35 cellular contexts compared by ENCODE assay signal in the genomic region with DNA sequence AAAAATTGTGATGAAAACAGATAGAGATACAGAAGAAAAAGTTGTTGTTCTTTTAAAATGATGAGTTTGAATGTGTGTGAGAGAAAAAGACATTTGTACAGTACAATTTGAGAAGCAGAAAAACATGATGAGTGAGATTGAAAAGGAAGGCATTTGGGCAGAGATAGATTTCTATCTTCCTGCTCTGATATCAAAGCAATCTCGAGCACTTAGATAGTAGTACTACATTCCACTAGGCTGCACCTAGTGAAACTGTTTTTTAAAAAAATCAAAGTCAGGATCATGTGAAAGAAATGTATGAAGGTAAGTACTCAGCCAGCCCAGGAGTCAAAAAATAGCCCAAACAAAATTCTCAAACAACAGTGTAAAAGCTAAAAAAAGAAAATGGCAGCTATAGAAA.
"Had no signal": no experiment of that assay in that cellular context is flagged by ENCODE, and none has a peak within 500 bp of the region (broad histone marks: within the 10 kb centered on the region; RNA-seq: fewer than 3 reads in every experiment).

No MANE protein-coding gene starts in this region.

- H3K4me3 Mint-ChIP-seq: activated CD4-positive, alpha-beta memory T cell treated with anti-CD3 and anti-CD28 coated beads for 36 hours; activated CD4-positive, alpha-beta T cell treated with anti-CD3 and anti-CD28 coated beads for 36 hours; activated CD4-positive, alpha-beta T cell treated with anti-CD3 and anti-CD28 coated beads, Interleukin-2, amount 10 ng/mL, durations not matched to agents 24 days and 14 days; activated CD8-positive, alpha-beta memory T cell treated with anti-CD3 and anti-CD28 coated beads, Interleukin-2, amount 10 ng/mL, durations not matched to agents 7 days and 5 days; activated CD8-positive, alpha-beta T cell treated with anti-CD3 and anti-CD28 coated beads, Interleukin-2, amount 10 ng/mL, durations not matched to agents 7 days and 5 days; activated naive CD4-positive, alpha-beta T cell treated with anti-CD3 and anti-CD28 coated beads, Interleukin-2, amount 10 ng/mL, durations not matched to agents 7 days and 5 days; activated naive CD8-positive, alpha-beta T cell treated with anti-CD3 and anti-CD28 coated beads, Interleukin-2, amount 10 ng/mL, durations not matched to agents 7 days and 5 days; activated T-helper 1 cell treated with anti-CD3 and anti-CD28 coated beads, Interleukin-12 subunit alpha, Interleukin-12 subunit beta, Interleukin-2, Interleukin-4 antibody, amounts not matched to agents 30 ng/mL and 10 ng/mL and 1 ng/mL, durations not matched to agents 14 hours and 24 hours and 36 hours; brain; central memory CD8-positive, alpha-beta T cell; dendritic cell treated with granulocyte-macrophage colony-stimulating factor and Interleukin-4, amounts not matched to agents 40 ng/mL and 50 ng/mL, for 4 days; endodermal cell had no signal

- ATAC-seq: activated CD4-positive, alpha-beta T cell treated with anti-CD3 and anti-CD28 coated beads for 36 hours; activated CD8-positive, alpha-beta memory T cell treated with anti-CD3 and anti-CD28 coated beads, Interleukin-2, amount 10 ng/mL, durations not matched to agents 7 days and 5 days; activated CD8-positive, alpha-beta T cell treated with anti-CD3 and anti-CD28 coated beads, Interleukin-2, amount 10 ng/mL, durations not matched to agents 7 days and 5 days; activated naive CD4-positive, alpha-beta T cell treated with anti-CD3 and anti-CD28 coated beads, Interleukin-2, amount 50 U/mL, for 72 hours; foreskin keratinocyte; gastrocnemius medialis; heart left ventricle had no signal

- H3K27me3 Mint-ChIP-seq: activated CD4-positive, alpha-beta memory T cell treated with anti-CD3 and anti-CD28 coated beads for 36 hours; activated CD4-positive, alpha-beta T cell treated with anti-CD3 and anti-CD28 coated beads for 36 hours; activated CD4-positive, alpha-beta T cell treated with anti-CD3 and anti-CD28 coated beads, Interleukin-2, amount 10 ng/mL, durations not matched to agents 24 days and 14 days; activated CD8-positive, alpha-beta memory T cell treated with anti-CD3 and anti-CD28 coated beads, Interleukin-2, amount 10 ng/mL, durations not matched to agents 7 days and 5 days; brain; central memory CD8-positive, alpha-beta T cell; dendritic cell treated with granulocyte-macrophage colony-stimulating factor and Interleukin-4, amounts not matched to agents 40 ng/mL and 50 ng/mL, for 4 days had no signal

- H3K36me3 ChIP-seq: ascending aorta, breast epithelium, cardiac muscle cell, esophagus muscularis mucosa, gastrocnemius medialis, heart left ventricle had no signal

- H3K4me3 ChIP-seq: ascending aorta, breast epithelium, cardiac muscle cell, coronary artery, dorsolateral prefrontal cortex, esophagus muscularis mucosa, gastrocnemius medialis, heart left ventricle had no signal

- H3K27ac Mint-ChIP-seq: activated CD4-positive, alpha-beta memory T cell treated with anti-CD3 and anti-CD28 coated beads for 36 hours; activated CD4-positive, alpha-beta T cell treated with anti-CD3 and anti-CD28 coated beads for 36 hours; activated CD4-positive, alpha-beta T cell treated with anti-CD3 and anti-CD28 coated beads, Interleukin-2, amount 10 ng/mL, durations not matched to agents 24 days and 14 days; activated CD8-positive, alpha-beta memory T cell treated with anti-CD3 and anti-CD28 coated beads, Interleukin-2, amount 10 ng/mL, durations not matched to agents 7 days and 5 days; activated CD8-positive, alpha-beta T cell treated with anti-CD3 and anti-CD28 coated beads, Interleukin-2, amount 10 ng/mL, durations not matched to agents 7 days and 5 days; activated naive CD4-positive, alpha-beta T cell treated with anti-CD3 and anti-CD28 coated beads, Interleukin-2, amount 10 ng/mL, durations not matched to agents 7 days and 5 days; activated naive CD4-positive, alpha-beta T cell treated with anti-CD3 and anti-CD28 coated beads, Interleukin-2, amount 50 U/mL, for 72 hours; activated naive CD8-positive, alpha-beta T cell treated with anti-CD3 and anti-CD28 coated beads, Interleukin-2, amount 10 ng/mL, durations not matched to agents 7 days and 5 days; activated T-helper 1 cell treated with anti-CD3 and anti-CD28 coated beads, Interleukin-12 subunit alpha, Interleukin-12 subunit beta, Interleukin-2, Interleukin-4 antibody, amounts not matched to agents 30 ng/mL and 10 ng/mL and 1 ng/mL, durations not matched to agents 14 hours and 24 hours and 36 hours; activated T-helper 2 cell treated with anti-CD3 and anti-CD28 coated beads, Interferon-gamma antibody, Interleukin-2, Interleukin-4, amounts not matched to agents 10 μg/mL and 5 μg/mL and 100 μg/mL, durations not matched to agents 14 hours and 24 hours and 36 hours; brain; dendritic cell treated with granulocyte-macrophage colony-stimulating factor and Interleukin-4, amounts not matched to agents 40 ng/mL and 50 ng/mL, for 4 days; endodermal cell had no signal

- H3K4me1 Mint-ChIP-seq: activated CD4-positive, alpha-beta T cell treated with anti-CD3 and anti-CD28 coated beads for 36 hours; activated CD4-positive, alpha-beta T cell treated with anti-CD3 and anti-CD28 coated beads, Interleukin-2, amount 10 ng/mL, durations not matched to agents 24 days and 14 days; activated CD8-positive, alpha-beta memory T cell treated with anti-CD3 and anti-CD28 coated beads, Interleukin-2, amount 10 ng/mL, durations not matched to agents 7 days and 5 days; activated naive CD4-positive, alpha-beta T cell treated with anti-CD3 and anti-CD28 coated beads, Interleukin-2, amount 10 ng/mL, durations not matched to agents 7 days and 5 days; activated naive CD8-positive, alpha-beta T cell treated with anti-CD3 and anti-CD28 coated beads, Interleukin-2, amount 10 ng/mL, durations not matched to agents 7 days and 5 days; brain; central memory CD8-positive, alpha-beta T cell had no signal

- H3K9me3 ChIP-seq: ascending aorta, breast epithelium, esophagus muscularis mucosa, gastrocnemius medialis, heart left ventricle had no signal

- H3K27me3 ChIP-seq: ascending aorta, breast epithelium, cardiac muscle cell, esophagus muscularis mucosa, gastrocnemius medialis, heart left ventricle had no signal

- H3K9me3 Mint-ChIP-seq: activated CD4-positive, alpha-beta memory T cell treated with anti-CD3 and anti-CD28 coated beads for 36 hours; activated CD4-positive, alpha-beta T cell treated with anti-CD3 and anti-CD28 coated beads, Interleukin-2, amount 10 ng/mL, durations not matched to agents 24 days and 14 days; activated naive CD4-positive, alpha-beta T cell treated with anti-CD3 and anti-CD28 coated beads, Interleukin-2, amount 10 ng/mL, durations not matched to agents 7 days and 5 days; activated naive CD4-positive, alpha-beta T cell treated with anti-CD3 and anti-CD28 coated beads, Interleukin-2, amount 50 U/mL, for 72 hours; activated T-helper 2 cell treated with anti-CD3 and anti-CD28 coated beads, Interferon-gamma antibody, Interleukin-2, Interleukin-4, amounts not matched to agents 10 μg/mL and 5 μg/mL and 100 μg/mL, durations not matched to agents 14 hours and 24 hours and 36 hours had no signal

- H3K4me1 ChIP-seq: ascending aorta, breast epithelium, esophagus muscularis mucosa, foreskin keratinocyte, heart left ventricle had no signal

- DNase-seq: activated CD4-positive, alpha-beta memory T cell treated with anti-CD3 and anti-CD28 coated beads for 36 hours; activated CD4-positive, alpha-beta T cell treated with anti-CD3 and anti-CD28 coated beads for 36 hours; activated CD4-positive, alpha-beta T cell treated with anti-CD3 and anti-CD28 coated beads, Interleukin-2, amount 10 ng/mL, durations not matched to agents 24 days and 14 days; activated CD4-positive, CD25-positive, alpha-beta regulatory T cell; activated CD4-positive, CD25-positive, alpha-beta regulatory T cell treated with anti-CD3 and anti-CD28 coated beads, Interleukin-2, amount 50 U/mL, for 72 hours; activated CD8-positive, alpha-beta memory T cell treated with anti-CD3 and anti-CD28 coated beads, Interleukin-2, amount 10 ng/mL, durations not matched to agents 7 days and 5 days; activated CD8-positive, alpha-beta memory T cell treated with anti-CD3 and anti-CD28 coated beads, Interleukin-2, amount 50 U/mL, for 4 hours; activated CD8-positive, alpha-beta T cell treated with anti-CD3 and anti-CD28 coated beads, Interleukin-2, amount 10 ng/mL, durations not matched to agents 7 days and 5 days; activated effector memory CD4-positive, alpha-beta T cell treated with anti-CD3 and anti-CD28 coated beads, Interleukin-2, amount 50 U/mL, for 16 hours; activated naive CD4-positive, alpha-beta T cell; activated naive CD4-positive, alpha-beta T cell treated with anti-CD3 and anti-CD28 coated beads, Interleukin-2, amount 10 ng/mL, durations not matched to agents 7 days and 5 days; activated naive CD8-positive, alpha-beta T cell treated with anti-CD3 and anti-CD28 coated beads, Interleukin-2, amount 10 ng/mL, durations not matched to agents 7 days and 5 days; activated T-cell treated with anti-CD3 and anti-CD28 coated beads, Interleukin-2, amount 50 U/mL, for 1 hour; activated T-cell treated with anti-CD3 and anti-CD28 coated beads, Interleukin-2, amount 50 U/mL, for 48 hours; dorsolateral prefrontal cortex; effector memory CD4-positive, alpha-beta T cell; endodermal cell; erythroblast; foreskin keratinocyte; gastrocnemius medialis; glutamatergic neuron; heart left ventricle; T-helper 2 cell had no signal

- H3K27ac ChIP-seq: ascending aorta, breast epithelium, cardiac muscle cell, coronary artery, dorsolateral prefrontal cortex, esophagus muscularis mucosa, foreskin keratinocyte, gastrocnemius medialis, heart left ventricle, VCaP had no signal
